Comparison of ENCODE assay signal across 20 cellular contexts in genomic region chr4:139020384-139020783, GRCh38. TPM values are rescaled to one million over a fixed set of nuclear protein-coding genes. Genes with fewer than 3 reads are reported as not detected.
DNase-seq lines count a peak whose midpoint lies in the region; ATAC-seq and TF ChIP-seq lines count a peak whose summit lies in the region.
"Had no signal": no experiment of that assay in that cellular context is flagged by ENCODE, and none has a peak within 500 bp of the region (broad histone marks: within the 10 kb centered on the region; RNA-seq: fewer than 3 reads in every experiment).

No MANE protein-coding gene starts in this region.

- no peaks in the 10 kb centered on the region for H3K27me3 ChIP-seq in SJCRH30
- H3K27me3 ChIP-seq: tibial artery had no signal

- peaks cover 9% of the 10 kb centered on the region for H3K4me1 ChIP-seq in SJCRH30

- peak overlapping the region; percentile 32; the same call in 1 of the 2 replicates for H3K4me3 ChIP-seq in SK-N-MC
- no peak overlapping the region for H3K4me3 ChIP-seq in SJCRH30
- H3K4me3 ChIP-seq: tibial artery had no signal

- peaks cover 27% of the 10 kb centered on the region for H3K36me3 Mint-ChIP-seq in activated naive CD8-positive, alpha-beta T cell treated with anti-CD3 and anti-CD28 coated beads for 36 hours
- H3K36me3 Mint-ChIP-seq in activated naive CD8-positive, alpha-beta T cell treated with anti-CD3 and anti-CD28 coated beads, Interleukin-2, amount 50 U/mL, for 24 hours (ENCODE audit: low read depth): peaks cover 33% of the 10 kb centered on the region
- peaks cover 8% of the 10 kb centered on the region for H3K36me3 Mint-ChIP-seq in type B pancreatic cell
- H3K36me3 Mint-ChIP-seq: naive B cell had no signal

- no peak overlapping the region for H3K4me3 Mint-ChIP-seq in activated naive CD8-positive, alpha-beta T cell treated with anti-CD3 and anti-CD28 coated beads for 36 hours
- H3K4me3 Mint-ChIP-seq in activated naive CD8-positive, alpha-beta T cell treated with anti-CD3 and anti-CD28 coated beads, Interleukin-2, amount 50 U/mL, for 24 hours: no peak overlapping the region
- H3K4me3 Mint-ChIP-seq in type B pancreatic cell: peak overlapping the region; percentile 7
- H3K4me3 Mint-ChIP-seq: activated B cell treated with CpG ODN at 0.5 μM for 24 hours; CD4-positive, alpha-beta T cell; stimulated activated naive B cell treated with anti-CD40 and anti-IgM and Interleukin-4, amounts not matched to agents 10 μg/mL and 1 μg/mL and 100 μg/mL, for 72 hours had no signal

- H3K9me3 Mint-ChIP-seq in activated naive CD8-positive, alpha-beta T cell treated with anti-CD3 and anti-CD28 coated beads for 36 hours: no peaks in the 10 kb centered on the region
- H3K9me3 Mint-ChIP-seq in activated naive CD8-positive, alpha-beta T cell treated with anti-CD3 and anti-CD28 coated beads, Interleukin-2, amount 50 U/mL, for 24 hours: no peaks in the 10 kb centered on the region
- H3K9me3 Mint-ChIP-seq in type B pancreatic cell: no peaks in the 10 kb centered on the region
- H3K9me3 Mint-ChIP-seq: activated B cell treated with CpG ODN at 0.5 μM for 24 hours; CD4-positive, alpha-beta T cell; naive B cell; stimulated activated naive B cell treated with anti-CD40 and anti-IgM and Interleukin-4, amounts not matched to agents 10 μg/mL and 1 μg/mL and 100 μg/mL, for 72 hours had no signal

- H3K27me3 Mint-ChIP-seq in activated naive CD8-positive, alpha-beta T cell treated with anti-CD3 and anti-CD28 coated beads for 36 hours: no peaks in the 10 kb centered on the region
- no peaks in the 10 kb centered on the region for H3K27me3 Mint-ChIP-seq in activated naive CD8-positive, alpha-beta T cell treated with anti-CD3 and anti-CD28 coated beads, Interleukin-2, amount 50 U/mL, for 24 hours
- no peaks in the 10 kb centered on the region for H3K27me3 Mint-ChIP-seq in type B pancreatic cell
- H3K27me3 Mint-ChIP-seq: activated B cell treated with CpG ODN at 0.5 μM for 24 hours; CD4-positive, alpha-beta T cell; naive B cell; stimulated activated naive B cell treated with anti-CD40 and anti-IgM and Interleukin-4, amounts not matched to agents 10 μg/mL and 1 μg/mL and 100 μg/mL, for 72 hours had no signal

- H3K27ac Mint-ChIP-seq in activated naive CD8-positive, alpha-beta T cell treated with anti-CD3 and anti-CD28 coated beads for 36 hours: peak overlapping the region; percentile 17
- H3K27ac Mint-ChIP-seq in activated naive CD8-positive, alpha-beta T cell treated with anti-CD3 and anti-CD28 coated beads, Interleukin-2, amount 50 U/mL, for 24 hours: no peak overlapping the region
- H3K27ac Mint-ChIP-seq in type B pancreatic cell: no peak overlapping the region
- H3K27ac Mint-ChIP-seq: activated B cell treated with CpG ODN at 0.5 μM for 24 hours; CD4-positive, alpha-beta T cell; naive B cell; stimulated activated naive B cell treated with anti-CD40 and anti-IgM and Interleukin-4, amounts not matched to agents 10 μg/mL and 1 μg/mL and 100 μg/mL, for 72 hours had no signal

- no peak for ATAC-seq in activated naive CD8-positive, alpha-beta T cell treated with anti-CD3 and anti-CD28 coated beads, Interleukin-2, amount 50 U/mL, for 24 hours
- no peak for ATAC-seq in GM19467 (IDR thresholded peaks at IDR 0.05; ENCODE audit: unreplicated experiment)
- ATAC-seq: stimulated activated naive B cell treated with anti-CD40 and anti-IgM and Interleukin-4, amounts not matched to agents 10 μg/mL and 1 μg/mL and 100 μg/mL, for 72 hours had no signal

- no peak for DNase-seq in activated naive CD8-positive, alpha-beta T cell treated with anti-CD3 and anti-CD28 coated beads for 36 hours
- no peak for DNase-seq in activated naive CD8-positive, alpha-beta T cell treated with anti-CD3 and anti-CD28 coated beads, Interleukin-2, amount 50 U/mL, for 24 hours
- DNase-seq in SK-N-MC (ENCODE audit: low read depth, low spot score) (no peak), iPS-NIHi11 (ENCODE audit: low spot score) (peak; percentile 26), type B pancreatic cell (ENCODE audit: extremely low spot score, unreplicated experiment) (no peak), NCI-H345 (lab: John Stamatoyannopoulos, UW) (no peak), SJCRH30 (no peak)
- DNase-seq: ACHN; activated B cell treated with CpG ODN at 0.5 μM for 24 hours; CD4-positive, alpha-beta T cell; DMS79 treated with DMSO at 0.1 percent for 48 hours; foreskin fibroblast; naive B cell; NCI-H1694; NCI-H446 treated with DMSO at 0.1 percent for 48 hours; SHP77; stimulated activated naive B cell treated with anti-CD40 and anti-IgM and Interleukin-4, amounts not matched to agents 10 μg/mL and 1 μg/mL and 100 μg/mL, for 72 hours; T-helper 2 cell; tibial artery had no signal

- H3K27ac ChIP-seq in SK-N-MC (no peak overlapping the region), SJCRH30 (no peak overlapping the region)
- H3K27ac ChIP-seq: tibial artery had no signal

- no peak overlapping the region for H3K9ac ChIP-seq in SK-N-MC (ENCODE audit: insufficient read length)

- H3K36me3 ChIP-seq in SK-N-MC (ENCODE audit: insufficient read depth, low read length): peaks cover 6% of the 10 kb centered on the region
- peaks cover 4% of the 10 kb centered on the region; the same call in 1 of the 2 replicates for H3K36me3 ChIP-seq in SJCRH30
- H3K36me3 ChIP-seq: tibial artery had no signal

- peaks cover 22% of the 10 kb centered on the region for H3K4me1 Mint-ChIP-seq in activated naive CD8-positive, alpha-beta T cell treated with anti-CD3 and anti-CD28 coated beads for 36 hours
- H3K4me1 Mint-ChIP-seq in activated naive CD8-positive, alpha-beta T cell treated with anti-CD3 and anti-CD28 coated beads, Interleukin-2, amount 50 U/mL, for 24 hours: peaks cover 38% of the 10 kb centered on the region
- peaks cover 30% of the 10 kb centered on the region for H3K4me1 Mint-ChIP-seq in type B pancreatic cell (ENCODE audit: unreplicated experiment)

- H3K9me3 ChIP-seq in SK-N-MC (ENCODE audit: low read depth, low read length): no peaks in the 10 kb centered on the region
- H3K9me3 ChIP-seq in SJCRH30 (replicated peaks): no peaks in the 10 kb centered on the region
- H3K9me3 ChIP-seq: tibial artery had no signal

- TF ChIP-seq CTCF in type B pancreatic cell (conservative IDR thresholded peaks at IDR 0.05): no peak

RNA-seq across cellular contexts. Expression of gene NOCT, which starts 4.8 kb away (rescaled TPM):
- 10 to 100 TPM; 21.5 to 22.9 TPM for total RNA-seq in activated naive CD8-positive, alpha-beta T cell treated with anti-CD3 and anti-CD28 coated beads for 36 hours
- total RNA-seq in type B pancreatic cell (ENCODE audit: low replicate concordance): 9.2 and 13.6 TPM in 2 replicates
- total RNA-seq in SJCRH30 (2014; rRNA removed; shearing (Covaris generic)): 12.8 and 13.8 TPM in 2 replicates
